Comparison of ENCODE assay signal across 25 cellular contexts in the genomic region with DNA sequence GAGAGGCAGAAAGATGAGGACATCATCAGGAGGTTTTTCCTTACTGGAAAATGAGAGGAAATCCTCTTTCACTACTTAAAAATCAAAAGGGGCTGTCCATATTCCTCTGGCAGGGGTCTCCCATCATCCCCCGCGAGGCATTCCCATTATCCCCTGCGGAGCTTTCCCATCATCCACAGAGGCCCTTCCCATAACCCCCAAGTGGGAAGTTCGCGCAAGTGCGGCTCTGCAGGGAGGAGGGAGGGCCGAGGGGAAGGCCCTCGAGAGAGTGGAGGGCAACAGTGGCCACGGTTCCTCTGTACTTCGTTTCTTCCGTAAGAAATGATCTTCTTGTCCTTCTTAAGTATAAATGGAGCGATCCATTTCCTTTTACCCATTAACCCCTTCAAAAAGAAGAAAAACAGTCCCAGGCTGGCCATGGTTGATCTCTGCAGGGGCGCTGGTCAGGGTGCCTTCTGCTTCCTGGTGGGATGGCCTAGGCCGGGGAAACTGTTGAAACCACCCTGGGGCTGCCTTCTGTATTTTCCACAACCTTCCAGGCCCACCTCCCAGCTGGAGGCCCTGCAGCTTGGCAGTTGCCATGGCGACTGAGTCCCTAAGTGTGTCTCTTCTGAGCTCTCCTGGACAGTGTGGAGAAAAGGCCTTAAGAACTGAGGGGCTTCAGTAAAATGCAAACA. TPM values are rescaled to one million over a fixed set of nuclear protein-coding genes. Genes with fewer than 3 reads are reported as not detected.
DNase-seq lines count a peak whose midpoint lies in the region; ATAC-seq, FAIRE-seq and TF ChIP-seq lines count a peak whose summit lies in the region.
"Had no signal": no experiment of that assay in that cellular context is flagged by ENCODE, and none has a peak within 500 bp of the region (broad histone marks: within the 10 kb centered on the region; RNA-seq: fewer than 3 reads in every experiment).

No MANE protein-coding gene starts in this region.

- H3K4me2 ChIP-seq in GM23338 = no peak overlapping the region

- H3K79me2 ChIP-seq in GM23338 (replicated peaks; ENCODE audit: insufficient read depth) = no peaks in the 10 kb centered on the region

- DNase-seq in BE2C (peak; percentile 33), GM23338 (ENCODE audit: low spot score) (peak; percentile 46), SK-N-DZ (ENCODE audit: low spot score) (peak; percentile 41), kidney (peak; percentile 36), natural killer cell (no peak), D721Med (ENCODE audit: insufficient read length, low spot score) (no peak)
- DNase-seq in natural killer cell treated with Interleukin-12 subunit alpha and Interleukin-12 subunit beta and Interleukin-15 and Interleukin-18, amount 100 ng/mL, for 72 hours (ENCODE audit: low spot score) = no peak
- DNase-seq: activated CD4-positive, alpha-beta T cell treated with anti-CD3 and anti-CD28 coated beads for 4 hours; activated effector memory CD4-positive, alpha-beta T cell treated with Interleukin-2 at 50 U/mL for 16 hours; CD4-positive, alpha-beta memory T cell; cerebellar nuclear complex; DMS79 treated with DMSO at 0.1 percent for 48 hours; kidney glomerular epithelial cell; NCI-H2029 treated with DMSO at 0.1 percent for 48 hours; NCI-H774; SIG-M5; spleen; stimulated activated CD4-positive, alpha-beta T cell treated with anti-CD3 and anti-CD28 coated beads, Interleukin-4, amount 100 ng/mL, for 1 hour; stimulated activated naive CD4-positive, alpha-beta T cell treated with Interleukin-2 at 50 U/mL for 16 hours had no signal

- H3K36me3 ChIP-seq in BE2C (no peaks in the 10 kb centered on the region), GM23338 (ENCODE audit: insufficient read depth) (no peaks in the 10 kb centered on the region), kidney (ENCODE audit: control insufficient read depth in 1 of 2, insufficient read depth in 2 of 2, low read length in 2 of 2) (no peaks in the 10 kb centered on the region)
- H3K36me3 ChIP-seq: right atrium auricular region, spleen, thoracic aorta had no signal

- H3K4me1 Mint-ChIP-seq in GM23338 (peaks cover 17% of the 10 kb centered on the region; the same call in 2 of the 3 replicates), natural killer cell (peaks cover 23 to 24% of the 10 kb centered on the region in 2 donors)
- H3K4me1 Mint-ChIP-seq in natural killer cell treated with Interleukin-12 subunit alpha and Interleukin-12 subunit beta and Interleukin-15 and Interleukin-18, amount 100 ng/mL, for 72 hours (ENCODE audit: low read depth in 2 of 2) = peaks cover 18% of the 10 kb centered on the region in 2 donors

- H3K4me1 ChIP-seq in BE2C = no peaks in the 10 kb centered on the region; the same call in 1 of the 2 replicates
- peaks cover 7% of the 10 kb centered on the region; the same call in 1 of the 2 replicates for H3K4me1 ChIP-seq in GM23338 (ENCODE audit: insufficient read depth)
- H3K4me1 ChIP-seq in kidney (ENCODE audit: control insufficient read depth in 1 of 2, insufficient read depth in 1 of 2, low read depth in 1 of 2, low read length in 2 of 2) = peaks cover 0 to 8% of the 10 kb centered on the region in 2 donors

- 0 out of 2 replicates have a peak, but pooled peaks cover 6% of the 10 kb centered on the region for H3F3A ChIP-seq in GM23338 (replicated peaks; ENCODE audit: low read depth)

- H3K9me3 Mint-ChIP-seq in GM23338 (no peaks in the 10 kb centered on the region; the same call in 2 of the 3 replicates), natural killer cell (no peaks in the 10 kb centered on the region)
- no peaks in the 10 kb centered on the region for H3K9me3 Mint-ChIP-seq in natural killer cell treated with Interleukin-12 subunit alpha and Interleukin-12 subunit beta and Interleukin-15 and Interleukin-18, amount 100 ng/mL, for 72 hours
- H3K9me3 Mint-ChIP-seq: CD4-positive, alpha-beta memory T cell had no signal

- H3K4me3 ChIP-seq in BE2C (ENCODE audit: low read depth, low read length) (no peak overlapping the region), GM23338 (no peak overlapping the region), kidney (ENCODE audit: low read length in 2 of 2) (no peak overlapping the region)
- H3K4me3 ChIP-seq: right atrium auricular region, spleen, thoracic aorta had no signal

- H3K27ac Mint-ChIP-seq in GM23338 (no peak overlapping the region), natural killer cell (no peak overlapping the region)
- no peak overlapping the region for H3K27ac Mint-ChIP-seq in natural killer cell treated with Interleukin-12 subunit alpha and Interleukin-12 subunit beta and Interleukin-15 and Interleukin-18, amount 100 ng/mL, for 72 hours

- no peaks in the 10 kb centered on the region for H3K9me2 ChIP-seq in GM23338 (ENCODE audit: insufficient read depth)

- intact Hi-C loops in kidney (cut with DNase I) (no loop called here), natural killer cell (cut with micrococcal nuclease) (no loop called here)

- H2AFZ ChIP-seq in GM23338 = peak overlapping the region; percentile 85

- FAIRE-seq in kidney (lab: Jason Lieb, UNC) (no peak), D721Med (lab: Jason Lieb, UNC) (no peak)
- FAIRE-seq: GM12892 had no signal

- TF ChIP-seq CTCF in BE2C (IDR thresholded peaks at IDR 0.05; ENCODE audit: low read depth, low read length) (no peak), GM23338 (conservative IDR thresholded peaks at IDR 0.05; ENCODE audit: low read depth in 2 of 2) (no peak), kidney (IDR thresholded peaks at IDR 0.05; ENCODE audit: borderline replicate concordance, extremely low read depth, insufficient read depth) (no peak), natural killer cell (IDR thresholded peaks at IDR 0.05) (no peak), D721Med (IDR thresholded peaks at IDR 0.05; ENCODE audit: insufficient read depth, missing control alignments) (no peak)

- H3K27ac ChIP-seq in GM23338 (ENCODE audit: low read depth) = no peak overlapping the region
- H3K27ac ChIP-seq in kidney (ENCODE audit: low read depth in 2 of 2, low read length in 2 of 2) = no peak overlapping the region
- H3K27ac ChIP-seq: right atrium auricular region, spleen, thoracic aorta had no signal

- H3K9me3 ChIP-seq in BE2C = no peaks in the 10 kb centered on the region
- H3K9me3 ChIP-seq in kidney (ENCODE audit: control insufficient read depth in 1 of 2, low read length in 2 of 2) = no peaks in the 10 kb centered on the region
- H3K9me3 ChIP-seq: right atrium auricular region, spleen, thoracic aorta had no signal

- no peaks in the 10 kb centered on the region for H4K20me1 ChIP-seq in GM23338 (replicated peaks; ENCODE audit: insufficient read depth)

- no peak overlapping the region for H3K9ac ChIP-seq in kidney (ENCODE audit: low read length in 2 of 2)

- H3K27me3 Mint-ChIP-seq in GM23338 (ENCODE audit: insufficient read depth, low read depth, poor library complexity) = peaks cover 7% of the 10 kb centered on the region
- H3K27me3 Mint-ChIP-seq in natural killer cell (ENCODE audit: low read depth in 2 of 2) = peaks cover 0 to 5% of the 10 kb centered on the region in 2 donors
- H3K27me3 Mint-ChIP-seq in natural killer cell treated with Interleukin-12 subunit alpha and Interleukin-12 subunit beta and Interleukin-15 and Interleukin-18, amount 100 ng/mL, for 72 hours = peaks cover 0 to 2% of the 10 kb centered on the region in 2 donors

- H3K36me3 Mint-ChIP-seq in GM23338 (ENCODE audit: low read depth) = no peaks in the 10 kb centered on the region
- no peaks in the 10 kb centered on the region for H3K36me3 Mint-ChIP-seq in natural killer cell
- no peaks in the 10 kb centered on the region for H3K36me3 Mint-ChIP-seq in natural killer cell treated with Interleukin-12 subunit alpha and Interleukin-12 subunit beta and Interleukin-15 and Interleukin-18, amount 100 ng/mL, for 72 hours
- H3K36me3 Mint-ChIP-seq: CD4-positive, alpha-beta memory T cell had no signal

- H3K27me3 ChIP-seq in BE2C = 0 out of 2 replicates have a peak, but pooled peaks cover 2% of the 10 kb centered on the region
- H3K27me3 ChIP-seq in GM23338 (ENCODE audit: insufficient read depth) = no peaks in the 10 kb centered on the region
- H3K27me3 ChIP-seq: right atrium auricular region, spleen had no signal

- H3K4me3 Mint-ChIP-seq in GM23338 (no peak overlapping the region), natural killer cell (no peak overlapping the region)
- no peak overlapping the region for H3K4me3 Mint-ChIP-seq in natural killer cell treated with Interleukin-12 subunit alpha and Interleukin-12 subunit beta and Interleukin-15 and Interleukin-18, amount 100 ng/mL, for 72 hours
- H3K4me3 Mint-ChIP-seq: CD4-positive, alpha-beta memory T cell had no signal

- ATAC-seq in GM23338 (no peak), natural killer cell (no peak), GM18870 (IDR thresholded peaks at IDR 0.05; ENCODE audit: unreplicated experiment) (no peak)
- no peak for ATAC-seq in natural killer cell treated with Interleukin-12 subunit alpha and Interleukin-12 subunit beta and Interleukin-15 and Interleukin-18, amount 100 ng/mL, for 72 hours

RNA-seq across cellular contexts. Expression of gene RSPH1, which starts 3.5 kb away (rescaled TPM):
- polyA plus RNA-seq in BE2C (2012; ENCODE audit: insufficient read depth, insufficient read length, low read depth) = not detected
- total RNA-seq in GM23338 (2014; rRNA removed; shearing (Covaris generic)) = 0.12 TPM in 1 of 2 replicates, not detected in the other
- polyA plus RNA-seq in GM23338 (2016; fragmentation: Nextera tagmentation; extraction: Ambion mirVana) (0.23 and 1.4 TPM in 2 replicates), kidney (ENCODE audit: insufficient read depth, low read depth, low replicate concordance) (13.0 TPM)
- polyA plus RNA-seq in SK-N-DZ (2014; cell fraction: cytosol; rRNA removed) = 0.03 and 0.85 TPM in 2 replicates
- polyA plus RNA-seq in SK-N-DZ (2014; cell fraction: nucleus; rRNA removed) = 0.45 and 1.3 TPM in 2 replicates
- total RNA-seq in kidney (12.0 TPM), natural killer cell (under 1 TPM in 1 of 3 donors, not detected in 2; 0.16 TPM)
- total RNA-seq in natural killer cell treated with Interleukin-12 subunit alpha and Interleukin-12 subunit beta and Interleukin-15 and Interleukin-18, amount 100 ng/mL, for 72 hours = under 1 TPM in 1 of 2 donors, not detected in 1; 0.25 TPM
- total RNA-seq: CD4-positive, alpha-beta memory T cell; lung microvascular endothelial cell; osteoblast; right atrium auricular region had no signal
- polyA plus RNA-seq: CD4-positive, alpha-beta memory T cell had no signal

RNA-seq across cellular contexts. Expression of gene SLC37A1, which starts 14.1 kb away (rescaled TPM):
- 3.9 TPM for polyA plus RNA-seq in BE2C (2012; ENCODE audit: insufficient read depth, insufficient read length, low read depth)
- total RNA-seq in GM23338 (2014; rRNA removed; shearing (Covaris generic)) = 25.2 and 30.3 TPM in 2 replicates
- polyA plus RNA-seq in GM23338 (2016; fragmentation: Nextera tagmentation; extraction: Ambion mirVana) = 11.0 and 14.0 TPM in 2 replicates
- 3.5 and 4.2 TPM in 2 replicates for polyA plus RNA-seq in SK-N-DZ (2014; cell fraction: cytosol; rRNA removed)
- 3.6 and 6.2 TPM in 2 replicates for polyA plus RNA-seq in SK-N-DZ (2014; cell fraction: nucleus; rRNA removed)
- total RNA-seq in kidney = 21.8 TPM
- 3.4 TPM for polyA plus RNA-seq in kidney (ENCODE audit: insufficient read depth, low read depth, low replicate concordance)
- 10 to 100 TPM; 24.8 to 25.8 (median 25.3) TPM for total RNA-seq in natural killer cell
- 10 to 100 TPM; 17.2 to 22.5 TPM for total RNA-seq in natural killer cell treated with Interleukin-12 subunit alpha and Interleukin-12 subunit beta and Interleukin-15 and Interleukin-18, amount 100 ng/mL, for 72 hours

Comparison
In these comparisons a context has a peak if more than half of its experiments do, and no peak if none do; other contexts are left out.
1. DNase-seq: peak in BE2C (single experiment), GM23338 (single experiment), SK-N-DZ (single experiment) and kidney (single experiment); none in natural killer cell (single experiment), natural killer cell treated with Interleukin-12 subunit alpha and Interleukin-12 subunit beta and Interleukin-15 and Interleukin-18, amount 100 ng/mL, for 72 hours (single experiment) and D721Med (single experiment).
2. RNA of gene RSPH1, which starts 3.5 kb away (total RNA-seq): 12.0 TPM in kidney (single experiment); 0.25 TPM in natural killer cell treated with Interleukin-12 subunit alpha and Interleukin-12 subunit beta and Interleukin-15 and Interleukin-18, amount 100 ng/mL, for 72 hours, 0.16 TPM in natural killer cell and 0.12 TPM in GM23338; every median in the first group is over 10 times any median in the second.